Comparison of ENCODE assay signal across 13 cellular contexts in genomic region chr12:93908846-93909592, GRCh38.
DNase-seq lines count a peak whose midpoint lies in the region.
"Had no signal": no experiment of that assay in that cellular context is flagged by ENCODE, and none has a peak within 500 bp of the region (broad histone marks: within the 10 kb centered on the region; RNA-seq: fewer than 3 reads in every experiment).

No MANE protein-coding gene starts in this region.

- H3K4me3 ChIP-seq in effector memory CD4-positive, alpha-beta T cell (ENCODE audit: insufficient read depth, low read depth, low read length, poor library complexity, severe bottlenecking): no peak overlapping the region
- H3K4me3 ChIP-seq: adrenal gland, testis had no signal

- H3K4me1 Mint-ChIP-seq in immature natural killer cell: no peaks in the 10 kb centered on the region
- H3K4me1 Mint-ChIP-seq: activated B cell treated with CpG ODN at 0.5 μM for 24 hours had no signal

- H3K27ac ChIP-seq in epithelial cell of prostate: peak overlapping the region; percentile 16
- no peak overlapping the region for H3K27ac ChIP-seq in effector memory CD4-positive, alpha-beta T cell (ENCODE audit: insufficient read depth, low read length, poor library complexity, severe bottlenecking)
- H3K27ac ChIP-seq: 22Rv1, adrenal gland, testis had no signal

- no peaks in the 10 kb centered on the region for H3K9me3 Mint-ChIP-seq in immature natural killer cell
- H3K9me3 Mint-ChIP-seq: activated B cell treated with CpG ODN at 0.5 μM for 24 hours had no signal

- no peaks in the 10 kb centered on the region for H3K27me3 ChIP-seq in effector memory CD4-positive, alpha-beta T cell (replicated peaks; ENCODE audit: control insufficient read depth, insufficient read depth, low read length, poor library complexity, severe bottlenecking)
- H3K27me3 ChIP-seq: adrenal gland, testis had no signal

- DNase-seq in DMS 273 (lab: John Stamatoyannopoulos, UW; ENCODE audit: unreplicated experiment): peak; percentile 3
- no peak for DNase-seq in DMS 273 treated with DMSO at 0.1 percent for 48 hours (lab: John Stamatoyannopoulos, UW)
- peak; percentile 70 for DNase-seq in NCI-H69 (lab: John Stamatoyannopoulos, UW)
- DNase-seq in epithelial cell of prostate (ENCODE audit: low read depth, low spot score): peak; percentile 55
- DNase-seq in pons (ENCODE audit: low spot score): peak; percentile 28
- DNase-seq in immature natural killer cell: no peak
- no peak for DNase-seq in NCI-H524 (lab: John Stamatoyannopoulos, UW)
- DNase-seq in effector memory CD4-positive, alpha-beta T cell: no peak
- DNase-seq: activated B cell treated with CpG ODN at 0.5 μM for 24 hours, KBM-7, testis had no signal

- no peaks in the 10 kb centered on the region for H3K36me3 ChIP-seq in effector memory CD4-positive, alpha-beta T cell (ENCODE audit: control insufficient read depth, insufficient read depth, low read length)
- H3K36me3 ChIP-seq: adrenal gland had no signal

- H3K4me3 Mint-ChIP-seq in immature natural killer cell: no peak overlapping the region
- H3K4me3 Mint-ChIP-seq: activated B cell treated with CpG ODN at 0.5 μM for 24 hours had no signal

- H3K4me1 ChIP-seq in effector memory CD4-positive, alpha-beta T cell (ENCODE audit: control insufficient read depth, insufficient read depth, low read length, poor library complexity, severe bottlenecking): no peaks in the 10 kb centered on the region
- H3K4me1 ChIP-seq: testis had no signal

- H3K9me3 ChIP-seq in effector memory CD4-positive, alpha-beta T cell (ENCODE audit: control insufficient read depth, low read length): no peaks in the 10 kb centered on the region
- H3K9me3 ChIP-seq: adrenal gland, testis had no signal

- peaks cover 0 to 4% (median 0%) of the 10 kb centered on the region in 3 donors for H3K36me3 Mint-ChIP-seq in immature natural killer cell

- no peaks in the 10 kb centered on the region for H3K27me3 Mint-ChIP-seq in immature natural killer cell (ENCODE audit: low read depth in 3 of 3)

- H3K27ac Mint-ChIP-seq in immature natural killer cell: no peak overlapping the region
- H3K27ac Mint-ChIP-seq: activated B cell treated with CpG ODN at 0.5 μM for 24 hours had no signal

Comparison
In these comparisons a context has a peak if more than half of its experiments do, and no peak if none do; other contexts are left out.
1. DNase-seq: peak in DMS 273 (single experiment), NCI-H69 (single experiment), epithelial cell of prostate (single experiment) and pons (single experiment); none in DMS 273 treated with DMSO at 0.1 percent for 48 hours (single experiment), immature natural killer cell (0 of 3), NCI-H524 (0 of 2) and effector memory CD4-positive, alpha-beta T cell (0 of 3).